Comparison of ENCODE assay signal across 14 cellular contexts in genomic region chr10:102735065-102735562, GRCh38. TPM values are rescaled to one million over a fixed set of nuclear protein-coding genes. Genes with fewer than 3 reads are reported as not detected.
DNase-seq lines count a peak whose midpoint lies in the region; ATAC-seq and TF ChIP-seq lines count a peak whose summit lies in the region.
"Had no signal": no experiment of that assay in that cellular context is flagged by ENCODE, and none has a peak within 500 bp of the region (broad histone marks: within the 10 kb centered on the region; RNA-seq: fewer than 3 reads in every experiment).

No MANE protein-coding gene starts in this region.

- H3K4me1 ChIP-seq in right atrium auricular region (peaks cover 0 to 5% of the 10 kb centered on the region in 2 donors), gastrocnemius medialis (no peaks in the 10 kb centered on the region)

- ATAC-seq in gastrocnemius medialis (peak; percentile 49 to 55), HG03159 (IDR thresholded peaks at IDR 0.05; ENCODE audit: unreplicated experiment) (no peak), GM18502 (IDR thresholded peaks at IDR 0.05; ENCODE audit: poor library complexity, unreplicated experiment) (no peak)
- ATAC-seq: stimulated activated memory B cell treated with anti-CD40 and anti-IgM and Interleukin-4, amounts not matched to agents 10 μg/mL and 1 μg/mL and 100 μg/mL, for 72 hours had no signal

- H3K36me3 ChIP-seq in right atrium auricular region, result no peaks in the 10 kb centered on the region
- H3K36me3 ChIP-seq in gastrocnemius medialis, result peaks cover 0 to 3% of the 10 kb centered on the region in 2 donors

- H3K27ac ChIP-seq in RWPE1 (peak overlapping the region; percentile 13; the same call in 1 of the 2 replicates), right atrium auricular region (no peak overlapping the region), gastrocnemius medialis (no peak overlapping the region)
- H3K27ac ChIP-seq: hepatocyte had no signal

- TF ChIP-seq CTCF in RWPE1 (conservative IDR thresholded peaks at IDR 0.05; ENCODE audit: low read depth), result no peak
- no peak for TF ChIP-seq CTCF in right atrium auricular region (IDR thresholded peaks at IDR 0.05)
- no peak for TF ChIP-seq CTCF in gastrocnemius medialis (IDR thresholded peaks at IDR 0.05 in 4 of 5, conservative IDR thresholded peaks at IDR 0.05 in 1 of 5)

- no peaks in the 10 kb centered on the region for H3K27me3 Mint-ChIP-seq in activated T-cell treated with anti-CD3 and anti-CD28 coated beads, Interleukin-2, amount 50 U/mL, for 24 hours
- H3K27me3 Mint-ChIP-seq: CD4-positive, CD25-positive, alpha-beta regulatory T cell; natural killer cell treated with Interleukin-12 subunit alpha and Interleukin-12 subunit beta and Interleukin-15 and Interleukin-18, amount 100 ng/mL, for 72 hours; stimulated activated memory B cell treated with anti-CD40 and anti-IgM and Interleukin-4, amounts not matched to agents 10 μg/mL and 1 μg/mL and 100 μg/mL, for 72 hours had no signal

- H3K9me3 ChIP-seq in right atrium auricular region, result no peaks in the 10 kb centered on the region
- no peaks in the 10 kb centered on the region for H3K9me3 ChIP-seq in gastrocnemius medialis

- CTCF ChIA-PET in RWPE1 (lab: Yijun Ruan, JAX), result no interaction called here

- H3K4me3 ChIP-seq in right atrium auricular region (no peak overlapping the region), gastrocnemius medialis (no peak overlapping the region)
- H3K4me3 ChIP-seq: hepatocyte had no signal

- intact Hi-C loops in gastrocnemius medialis (cut with DNase I; ENCODE audit: low total_unique reads), result no loop called here

- H3K4me3 Mint-ChIP-seq in activated T-cell treated with anti-CD3 and anti-CD28 coated beads, Interleukin-2, amount 50 U/mL, for 24 hours, result no peak overlapping the region
- H3K4me3 Mint-ChIP-seq: CD4-positive, CD25-positive, alpha-beta regulatory T cell; natural killer cell treated with Interleukin-12 subunit alpha and Interleukin-12 subunit beta and Interleukin-15 and Interleukin-18, amount 100 ng/mL, for 72 hours; stimulated activated memory B cell treated with anti-CD40 and anti-IgM and Interleukin-4, amounts not matched to agents 10 μg/mL and 1 μg/mL and 100 μg/mL, for 72 hours had no signal

- no peaks in the 10 kb centered on the region for H3K4me1 Mint-ChIP-seq in activated T-cell treated with anti-CD3 and anti-CD28 coated beads, Interleukin-2, amount 50 U/mL, for 24 hours (ENCODE audit: low read depth)
- H3K4me1 Mint-ChIP-seq: CD4-positive, CD25-positive, alpha-beta regulatory T cell; stimulated activated memory B cell treated with anti-CD40 and anti-IgM and Interleukin-4, amounts not matched to agents 10 μg/mL and 1 μg/mL and 100 μg/mL, for 72 hours had no signal

- POLR2A ChIA-PET in RWPE1 (lab: Yijun Ruan, JAX; ENCODE audit: low non-redundant PET), result no interaction called here

- no peak overlapping the region for H3K27ac Mint-ChIP-seq in activated T-cell treated with anti-CD3 and anti-CD28 coated beads, Interleukin-2, amount 50 U/mL, for 24 hours
- H3K27ac Mint-ChIP-seq: CD4-positive, CD25-positive, alpha-beta regulatory T cell; natural killer cell treated with Interleukin-12 subunit alpha and Interleukin-12 subunit beta and Interleukin-15 and Interleukin-18, amount 100 ng/mL, for 72 hours; stimulated activated memory B cell treated with anti-CD40 and anti-IgM and Interleukin-4, amounts not matched to agents 10 μg/mL and 1 μg/mL and 100 μg/mL, for 72 hours had no signal

- no peak for TF ChIP-seq POLR2A in gastrocnemius medialis (IDR thresholded peaks at IDR 0.05)

- DNase-seq in Caki2 (ENCODE audit: low read depth), result peak; percentile 83
- DNase-seq in RWPE1 (ENCODE audit: low spot score), result no peak
- peak; percentile 67 for DNase-seq in right atrium auricular region (ENCODE audit: low spot score)
- DNase-seq in gastrocnemius medialis, result peak; percentile 24 to 68
- DNase-seq in DMS 273 treated with DMSO at 0.1 percent for 48 hours (lab: John Stamatoyannopoulos, UW), result no peak
- DNase-seq in activated T-cell treated with anti-CD3 and anti-CD28 coated beads, Interleukin-2, amount 50 U/mL, for 24 hours, result no peak
- DNase-seq: activated CD4-positive, alpha-beta T cell treated with anti-CD3 and anti-CD28 coated beads, Interleukin-2, amount 50 U/mL, for 4 hours; CD4-positive, CD25-positive, alpha-beta regulatory T cell; NCI-H446 had no signal

- H3K27me3 ChIP-seq in right atrium auricular region (no peaks in the 10 kb centered on the region), gastrocnemius medialis (no peaks in the 10 kb centered on the region)
- H3K27me3 ChIP-seq: hepatocyte had no signal

- H3K36me3 Mint-ChIP-seq in activated T-cell treated with anti-CD3 and anti-CD28 coated beads, Interleukin-2, amount 50 U/mL, for 24 hours (ENCODE audit: low read depth), result peaks cover 78% of the 10 kb centered on the region
- H3K36me3 Mint-ChIP-seq: natural killer cell treated with Interleukin-12 subunit alpha and Interleukin-12 subunit beta and Interleukin-15 and Interleukin-18, amount 100 ng/mL, for 72 hours had no signal

- in situ Hi-C loops in Caki2 (cut with HindIII; ENCODE audit: low pct_unique_long_range_greater_than_20kb, low sequenced_read_pairs), result no loop called here
- in situ Hi-C loops in gastrocnemius medialis (cut with MboI; ENCODE audit: low sequenced_read_pairs in 4 of 4), result loop anchor here in 3 of 4 donors (25.0 kb wide), 2 partner anchors 327 to 502 kb away; partner anchors contain the start of gene RPEL1 (in 2 of the 3)

- H3K9me3 Mint-ChIP-seq in activated T-cell treated with anti-CD3 and anti-CD28 coated beads, Interleukin-2, amount 50 U/mL, for 24 hours, result no peaks in the 10 kb centered on the region
- H3K9me3 Mint-ChIP-seq: CD4-positive, CD25-positive, alpha-beta regulatory T cell; natural killer cell treated with Interleukin-12 subunit alpha and Interleukin-12 subunit beta and Interleukin-15 and Interleukin-18, amount 100 ng/mL, for 72 hours; stimulated activated memory B cell treated with anti-CD40 and anti-IgM and Interleukin-4, amounts not matched to agents 10 μg/mL and 1 μg/mL and 100 μg/mL, for 72 hours had no signal

RNA-seq across cellular contexts. Expression of gene WBP1L, which starts 8.6 kb away (rescaled TPM):
- 8.1 and 12.7 TPM in 2 replicates for total RNA-seq in Caki2 (2014; rRNA removed; shearing (Covaris generic); ENCODE audit: low replicate concordance)
- total RNA-seq in right atrium auricular region, result 10 to 100 TPM; 46.1 to 94.4 TPM
- 100 to 1,000 TPM; 103 to 204 (median 145) TPM for total RNA-seq in gastrocnemius medialis

RNA-seq across cellular contexts. Expression of gene SFXN2, which starts 20.7 kb away (rescaled TPM):
- 9.5 and 22.1 TPM in 2 replicates for total RNA-seq in Caki2 (2014; rRNA removed; shearing (Covaris generic); ENCODE audit: low replicate concordance)
- total RNA-seq in right atrium auricular region (1 to 10 TPM in 1 of 2 donors, under 1 TPM in 1; 0.59 to 2.7 TPM), gastrocnemius medialis (1 to 10 TPM in 1 of 4 donors, under 1 TPM in 3; 0.20 to 5.0 (median 0.76) TPM)

RNA-seq across cellular contexts. Expression of gene ARL3, which starts 20.9 kb away (rescaled TPM):
- total RNA-seq in Caki2 (2014; rRNA removed; shearing (Covaris generic); ENCODE audit: low replicate concordance), result 9.1 and 14.3 TPM in 2 replicates
- total RNA-seq in right atrium auricular region (1 to 10 TPM; 5.7 to 6.4 TPM), gastrocnemius medialis (1 to 10 TPM; 1.0 to 2.4 (median 1.5) TPM)

Comparison
In these comparisons a context has a peak if more than half of its experiments do, and no peak if none do; other contexts are left out.
1. DNase-seq: peak in Caki2 (single experiment), right atrium auricular region (single experiment) and gastrocnemius medialis (2 of 2); none in RWPE1 (single experiment), DMS 273 treated with DMSO at 0.1 percent for 48 hours (single experiment) and activated T-cell treated with anti-CD3 and anti-CD28 coated beads, Interleukin-2, amount 50 U/mL, for 24 hours (single experiment).
2. ATAC-seq: peak in gastrocnemius medialis (2 of 2); none in HG03159 (single experiment) and GM18502 (single experiment).